Comparison of ENCODE assay signal across 16 cellular contexts in the genomic region with DNA sequence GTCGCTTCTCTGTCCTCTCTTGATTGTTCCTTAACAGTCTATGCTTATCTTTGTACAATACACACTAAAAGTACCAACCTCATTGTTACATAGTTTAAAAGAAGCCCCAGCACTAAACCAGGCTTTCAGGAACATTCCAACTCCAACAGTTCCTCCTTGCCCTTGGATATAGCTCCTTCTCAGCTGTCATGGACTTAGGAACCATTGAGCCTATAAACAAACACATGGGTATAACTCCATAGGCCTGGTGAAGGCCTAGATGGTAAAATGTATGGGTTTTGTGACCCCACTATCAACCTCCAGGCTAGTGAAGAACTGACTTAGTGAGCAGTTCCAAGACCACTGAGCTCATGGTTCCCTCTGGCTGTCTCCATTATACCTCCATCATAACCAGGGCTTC.
"Had no signal": no experiment of that assay in that cellular context is flagged by ENCODE, and none has a peak within 500 bp of the region (broad histone marks: within the 10 kb centered on the region; RNA-seq: fewer than 3 reads in every experiment).

No MANE protein-coding gene starts in this region.

- H3K4me3 Mint-ChIP-seq: central memory CD8-positive, alpha-beta T cell; stimulated activated naive CD8-positive, alpha-beta T cell treated with anti-CD3 and anti-CD28 coated beads, Interleukin-15, Interleukin-2, amounts not matched to agents 100 ng/mL and 50 ng/mL, for 24 hours had no signal

- H3K4me3 ChIP-seq: dorsolateral prefrontal cortex, heart left ventricle, ovary, right atrium auricular region, sigmoid colon, skin epidermis, testis, tibial nerve had no signal

- H3K4me1 ChIP-seq: right atrium auricular region, tibial nerve had no signal

- H3K36me3 ChIP-seq: heart left ventricle, ovary, right atrium auricular region, sigmoid colon, tibial nerve had no signal

- DNase-seq: cortex of kidney; dorsolateral prefrontal cortex; effector CD8-positive, alpha-beta T cell; heart left ventricle; hippocampal formation; ovary; sigmoid colon; stimulated activated CD4-positive, alpha-beta T cell treated with anti-CD3 and anti-CD28 coated beads, Interleukin-2, amount 100 ng/mL, for 24 hours; stimulated activated CD4-positive, alpha-beta T cell treated with anti-CD3 and anti-CD28 coated beads, Interleukin-4, amount 100 ng/mL, for 4 hours; testis had no signal

- H3K27me3 Mint-ChIP-seq: central memory CD8-positive, alpha-beta T cell; stimulated activated naive CD8-positive, alpha-beta T cell treated with anti-CD3 and anti-CD28 coated beads, Interleukin-15, Interleukin-2, amounts not matched to agents 100 ng/mL and 50 ng/mL, for 24 hours had no signal

- ATAC-seq: esophagus mucosa, heart left ventricle had no signal

- H3K27me3 ChIP-seq: dorsolateral prefrontal cortex, heart left ventricle, ovary, right atrium auricular region, sigmoid colon, testis, tibial nerve had no signal

- H3K27ac Mint-ChIP-seq: stimulated activated naive CD8-positive, alpha-beta T cell treated with anti-CD3 and anti-CD28 coated beads, Interleukin-15, Interleukin-2, amounts not matched to agents 100 ng/mL and 50 ng/mL, for 24 hours had no signal

- H3K9me3 ChIP-seq: heart left ventricle, ovary, right atrium auricular region, sigmoid colon, testis, tibial nerve had no signal

- H3K9me3 Mint-ChIP-seq: central memory CD8-positive, alpha-beta T cell; stimulated activated naive CD8-positive, alpha-beta T cell treated with anti-CD3 and anti-CD28 coated beads, Interleukin-15, Interleukin-2, amounts not matched to agents 100 ng/mL and 50 ng/mL, for 24 hours had no signal

- H3K27ac ChIP-seq: heart left ventricle, ovary, right atrium auricular region, sigmoid colon, skin epidermis, testis, tibial nerve had no signal
